11 cellular contexts compared by ENCODE assay signal in genomic region chr2:33214436-33214835, GRCh38.
A peak's percentile ranks its signal among the peaks of the same experiment; 100 is the strongest.
DNase-seq lines count a peak whose midpoint lies in the region; ATAC-seq and TF ChIP-seq lines count a peak whose summit lies in the region.
"Had no signal": no experiment of that assay in that cellular context is flagged by ENCODE, and none has a peak within 500 bp of the region (broad histone marks: within the 10 kb centered on the region; RNA-seq: fewer than 3 reads in every experiment).

No MANE protein-coding gene starts in this region.

- H3K27me3 Mint-ChIP-seq in GM23338 (ENCODE audit: insufficient read depth, low read depth, poor library complexity) = no peaks in the 10 kb centered on the region
- no peaks in the 10 kb centered on the region for H3K27me3 Mint-ChIP-seq in T-helper 17 cell

- no peak for TF ChIP-seq CTCF in GM23338 (conservative IDR thresholded peaks at IDR 0.05; ENCODE audit: low read depth in 2 of 2)
- no peak for TF ChIP-seq CTCF in heart right ventricle (IDR thresholded peaks at IDR 0.05)
- TF ChIP-seq CTCF in stomach (IDR thresholded peaks at IDR 0.05) = no peak

- no peak overlapping the region for H2AFZ ChIP-seq in GM23338

- intact Hi-C loops in heart right ventricle (cut with DNase I) (no loop called here), stomach (cut with DNase I; ENCODE audit: low total_unique reads) (no loop called here)

- POLR2A ChIA-PET in HEK293T (lab: Yijun Ruan, JAX) = no interaction called here

- 0 out of 2 replicates have a peak overlapping the region, but pooled peaks have one; percentile 15 for H3K27ac Mint-ChIP-seq in GM23338
- no peak overlapping the region for H3K27ac Mint-ChIP-seq in T-helper 17 cell
- H3K27ac Mint-ChIP-seq: activated CD4-positive, alpha-beta T cell treated with anti-CD3 and anti-CD28 coated beads, Interleukin-2, amount 10 ng/mL, durations not matched to agents 7 days and 5 days had no signal

- no peak overlapping the region for H3K4me3 ChIP-seq in GM23338
- H3K4me3 ChIP-seq in heart right ventricle = peak overlapping the region in 1 of 10 donors; percentile 11
- no peak overlapping the region for H3K4me3 ChIP-seq in stomach

- no peaks in the 10 kb centered on the region for H3F3A ChIP-seq in GM23338 (replicated peaks; ENCODE audit: low read depth)

- H3K9me2 ChIP-seq in GM23338 (ENCODE audit: insufficient read depth) = no peaks in the 10 kb centered on the region

- H3K79me2 ChIP-seq in GM23338 (replicated peaks; ENCODE audit: insufficient read depth) = no peaks in the 10 kb centered on the region

- TF ChIP-seq POLR2A in stomach (IDR thresholded peaks at IDR 0.05) = no peak

- H3K27ac ChIP-seq in GM23338 (ENCODE audit: low read depth) (no peak overlapping the region), heart right ventricle (peak overlapping the region in 8 of 10 donors; percentile 11 to 71 (median 34)), stomach (peak overlapping the region in 4 of 5 donors; percentile 22 to 76 (median 43))

- no peak overlapping the region for H3K4me2 ChIP-seq in GM23338

- CTCF ChIA-PET in HEK293T (lab: Yijun Ruan, JAX) = no interaction called here

- H3K36me3 ChIP-seq in GM23338 (ENCODE audit: insufficient read depth) (no peaks in the 10 kb centered on the region), heart right ventricle (no peaks in the 10 kb centered on the region), stomach (no peaks in the 10 kb centered on the region)

- TF ChIP-seq EP300 in stomach (IDR thresholded peaks at IDR 0.05) = no peak

- H3K9me3 Mint-ChIP-seq in GM23338 = no peaks in the 10 kb centered on the region
- H3K9me3 Mint-ChIP-seq: activated CD4-positive, alpha-beta T cell treated with anti-CD3 and anti-CD28 coated beads, Interleukin-2, amount 10 ng/mL, durations not matched to agents 7 days and 5 days had no signal

- WGBS in heart right ventricle, 2 donors = 39 to 40% methylated on average over 11 of the region's 11 CpGs
- WGBS in stomach, 5 donors = 19 to 49% (median 36%) methylated on average over 11 of the region's 11 CpGs

- no peak for ATAC-seq in GM23338
- ATAC-seq in T-helper 17 cell = peak; percentile 40
- peak in 7 of 8 donors; percentile 19 to 76 (median 62) for ATAC-seq in heart right ventricle

- H3K36me3 Mint-ChIP-seq in GM23338 (ENCODE audit: low read depth) (no peaks in the 10 kb centered on the region), T-helper 17 cell (ENCODE audit: low read depth) (no peaks in the 10 kb centered on the region)

- no peaks in the 10 kb centered on the region for H3K9me3 ChIP-seq in T-helper 17 cell (ENCODE audit: control insufficient read depth, low read length, poor library complexity, severe bottlenecking)
- H3K9me3 ChIP-seq in heart right ventricle = no peaks in the 10 kb centered on the region
- H3K9me3 ChIP-seq in stomach = no peaks in the 10 kb centered on the region

- peaks cover 13% of the 10 kb centered on the region; the same call in 1 of the 2 replicates for H3K4me1 ChIP-seq in GM23338 (ENCODE audit: insufficient read depth)
- peaks cover 12 to 81% (median 51%) of the 10 kb centered on the region in 9 donors for H3K4me1 ChIP-seq in heart right ventricle
- peaks cover 0 to 81% (median 47%) of the 10 kb centered on the region in 4 donors for H3K4me1 ChIP-seq in stomach

- H3K4me1 Mint-ChIP-seq in GM23338 = peaks cover 17% of the 10 kb centered on the region
- peaks cover 4% of the 10 kb centered on the region for H3K4me1 Mint-ChIP-seq in T-helper 17 cell
- H3K4me1 Mint-ChIP-seq: activated CD4-positive, alpha-beta T cell treated with anti-CD3 and anti-CD28 coated beads, Interleukin-2, amount 10 ng/mL, durations not matched to agents 7 days and 5 days had no signal

- no peaks in the 10 kb centered on the region for H3K27me3 ChIP-seq in GM23338 (ENCODE audit: insufficient read depth)
- H3K27me3 ChIP-seq in heart right ventricle = no peaks in the 10 kb centered on the region
- H3K27me3 ChIP-seq in stomach = no peaks in the 10 kb centered on the region

- H3K4me3 Mint-ChIP-seq in GM23338 (no peak overlapping the region), T-helper 17 cell (no peak overlapping the region)
- H3K4me3 Mint-ChIP-seq: activated CD4-positive, alpha-beta T cell treated with anti-CD3 and anti-CD28 coated beads, Interleukin-2, amount 10 ng/mL, durations not matched to agents 7 days and 5 days had no signal

- H4K20me1 ChIP-seq in GM23338 (replicated peaks; ENCODE audit: insufficient read depth) = no peaks in the 10 kb centered on the region

- DNase-seq in GM23338 (ENCODE audit: low spot score) (no peak), T-helper 17 cell (no peak), heart right ventricle (peak in 1 of 2 donors; percentile 51), stomach (peak; percentile 74), HEK293T (ENCODE audit: extremely low spot score) (no peak), NCI-H2081 (lab: John Stamatoyannopoulos, UW) (no peak), NCI-H1105 (lab: John Stamatoyannopoulos, UW) (no peak)
- DNase-seq: activated CD4-positive, alpha-beta T cell treated with anti-CD3 and anti-CD28 coated beads, Interleukin-2, amount 10 ng/mL, durations not matched to agents 7 days and 5 days; hippocampal formation; NCI-H1048; RPMI8226 had no signal

TF ChIP-seq in GM23338, 12 proteins besides CTCF, POLR2A, EP300 and RAD21 (continues in another document):
- TF ChIP-seq EZH2 (IDR thresholded peaks at IDR 0.05; ENCODE audit: low read depth, unreplicated experiment) = no peak
- TF ChIP-seq NANOG (IDR thresholded peaks at IDR 0.05; ENCODE audit: borderline replicate concordance) = no peak
- no peak for TF ChIP-seq ZNF114 (CRISPR knock-in tag; IDR thresholded peaks at IDR 0.05)
- no peak for TF ChIP-seq STAT1 (IDR thresholded peaks at IDR 0.05; ENCODE audit: unreplicated experiment)
- no peak for TF ChIP-seq JUNB (IDR thresholded peaks at IDR 0.05; ENCODE audit: unreplicated experiment)
- no peak for TF ChIP-seq EZH2phosphoT487 (IDR thresholded peaks at IDR 0.05; ENCODE audit: unreplicated experiment)
- TF ChIP-seq, protein P1, sequence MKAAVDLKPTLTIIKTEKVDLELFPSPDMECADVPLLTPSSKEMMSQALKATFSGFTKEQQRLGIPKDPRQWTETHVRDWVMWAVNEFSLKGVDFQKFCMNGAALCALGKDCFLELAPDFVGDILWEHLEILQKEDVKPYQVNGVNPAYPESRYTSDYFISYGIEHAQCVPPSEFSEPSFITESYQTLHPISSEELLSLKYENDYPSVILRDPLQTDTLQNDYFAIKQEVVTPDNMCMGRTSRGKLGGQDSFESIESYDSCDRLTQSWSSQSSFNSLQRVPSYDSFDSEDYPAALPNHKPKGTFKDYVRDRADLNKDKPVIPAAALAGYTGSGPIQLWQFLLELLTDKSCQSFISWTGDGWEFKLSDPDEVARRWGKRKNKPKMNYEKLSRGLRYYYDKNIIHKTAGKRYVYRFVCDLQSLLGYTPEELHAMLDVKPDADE (IDR thresholded peaks at IDR 0.05) = no peak
- no peak for TF ChIP-seq ZNF331 (CRISPR knock-in tag; IDR thresholded peaks at IDR 0.05; ENCODE audit: low read depth)

TF ChIP-seq in HEK293T, 16 proteins besides CTCF, POLR2A, EP300 and RAD21:
- TF ChIP-seq ARNT (IDR thresholded peaks at IDR 0.05) = no peak
- no peak for TF ChIP-seq SUZ12 (IDR thresholded peaks at IDR 0.05)
- TF ChIP-seq ZNF384 (IDR thresholded peaks at IDR 0.05) = no peak
- no peak for TF ChIP-seq CTBP1 (IDR thresholded peaks at IDR 0.05; ENCODE audit: borderline replicate concordance)
- no peak for TF ChIP-seq NFRKB (IDR thresholded peaks at IDR 0.05)
- no peak for TF ChIP-seq LEF1 (IDR thresholded peaks at IDR 0.05; ENCODE audit: borderline replicate concordance)
- TF ChIP-seq BHLHE40 (IDR thresholded peaks at IDR 0.05; ENCODE audit: borderline replicate concordance) = no peak
- TF ChIP-seq FOXK2 (IDR thresholded peaks at IDR 0.05) = no peak
- TF ChIP-seq L3MBTL2 (conservative IDR thresholded peaks at IDR 0.05) = no peak
- TF ChIP-seq, protein P2, sequence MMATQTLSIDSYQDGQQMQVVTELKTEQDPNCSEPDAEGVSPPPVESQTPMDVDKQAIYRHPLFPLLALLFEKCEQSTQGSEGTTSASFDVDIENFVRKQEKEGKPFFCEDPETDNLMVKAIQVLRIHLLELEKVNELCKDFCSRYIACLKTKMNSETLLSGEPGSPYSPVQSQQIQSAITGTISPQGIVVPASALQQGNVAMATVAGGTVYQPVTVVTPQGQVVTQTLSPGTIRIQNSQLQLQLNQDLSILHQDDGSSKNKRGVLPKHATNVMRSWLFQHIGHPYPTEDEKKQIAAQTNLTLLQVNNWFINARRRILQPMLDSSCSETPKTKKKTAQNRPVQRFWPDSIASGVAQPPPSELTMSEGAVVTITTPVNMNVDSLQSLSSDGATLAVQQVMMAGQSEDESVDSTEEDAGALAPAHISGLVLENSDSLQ (IDR thresholded peaks at IDR 0.05) = no peak
- TF ChIP-seq SP1 (IDR thresholded peaks at IDR 0.05) = no peak
- no peak for TF ChIP-seq FOXM1 (IDR thresholded peaks at IDR 0.05; ENCODE audit: borderline replicate concordance)
- TF ChIP-seq TARDBP (IDR thresholded peaks at IDR 0.05) = no peak
- TF ChIP-seq FOXA1 (IDR thresholded peaks at IDR 0.05) = no peak
- TF ChIP-seq HDGF (IDR thresholded peaks at IDR 0.05; ENCODE audit: borderline replicate concordance) = no peak
- no peak for TF ChIP-seq ELF4 (IDR thresholded peaks at IDR 0.05)
TF ChIP-seq in HEK293T: peak in this region for 0.
